ENCODE assay signal across 1 cellular context in the genomic region with DNA sequence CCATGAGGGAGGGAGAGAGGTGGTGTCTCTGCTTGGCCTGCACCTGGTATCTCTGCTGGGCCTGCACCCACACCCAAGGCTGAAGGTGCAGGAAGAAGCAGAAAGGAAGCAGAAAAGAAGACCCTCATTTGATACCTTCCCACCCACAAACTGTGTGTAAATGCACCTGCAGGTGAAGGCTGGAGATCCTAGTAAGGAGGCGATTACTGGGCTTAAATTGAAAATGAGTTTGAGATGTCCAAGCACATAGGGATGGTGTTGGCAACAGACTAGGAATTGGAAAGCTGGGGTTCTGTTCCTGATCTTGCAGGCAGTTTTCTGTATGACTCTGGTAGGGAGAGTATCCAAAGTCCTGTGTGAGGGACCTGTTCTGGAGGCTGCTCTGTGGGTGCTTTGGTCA.
TF ChIP-seq lines count a peak whose summit lies in the region.

No MANE protein-coding gene starts in this region.

TF ChIP-seq in HepG2, 621 proteins besides CTCF, POLR2A, EP300 and RAD21 (continued from another document):
- TF ChIP-seq ZNF776 (CRISPR knock-in tag; IDR thresholded peaks at IDR 0.05) (no peak), RBAK (CRISPR knock-in tag; IDR thresholded peaks at IDR 0.05) (no peak)
